In genomic region chr5:139654875-139655491, GRCh38 we compare ENCODE assay signal across 12 cellular contexts. TPM values are rescaled to one million over a fixed set of nuclear protein-coding genes. Genes with fewer than 3 reads are reported as not detected.
A peak's percentile ranks its signal among the peaks of the same experiment; 100 is the strongest.
DNase-seq lines count a peak whose midpoint lies in the region; ATAC-seq, FAIRE-seq and TF ChIP-seq lines count a peak whose summit lies in the region.
"Had no signal": no experiment of that assay in that cellular context is flagged by ENCODE, and none has a peak within 500 bp of the region (broad histone marks: within the 10 kb centered on the region; RNA-seq: fewer than 3 reads in every experiment).

No MANE protein-coding gene starts in this region.

- TF ChIP-seq RAD21 in K562 (CRISPR knock-in tag; conservative IDR thresholded peaks at IDR 0.05 in 1 of 2, IDR thresholded peaks at IDR 0.05 in 1 of 2) = no peak

- CTCF ChIA-PET in K562 (lab: Yijun Ruan, JAX; ENCODE audit: low intra/inter-chr PET ratio) = no interaction called here

- H3K4me1 ChIP-seq in K562 (replicated peaks in 1 of 2; ENCODE audit: control insufficient read depth in 2 of 2, insufficient read depth in 2 of 2, low read length in 2 of 2) = peaks cover 80 to 87% of the 10 kb centered on the region in 2 experiments
- H3K4me1 ChIP-seq in lower lobe of right lung = peaks cover 96% of the 10 kb centered on the region

- intact Hi-C loops in K562 (cut with micrococcal nuclease) (no loop called here), lower lobe of right lung (cut with DNase I) (no loop called here)

- no peak for TF ChIP-seq EP300 in K562 (IDR thresholded peaks at IDR 0.05; ENCODE audit: low read length)

- POLR2A ChIA-PET in K562 (lab: Yijun Ruan, JAX) = interaction anchor here (0.7 to 2.0 kb wide), 4 partner anchors 10 to 125 kb away, joined by 4 to 10 read pairs (median 7); no protein-coding TSS in a partner anchor

- TF ChIP-seq POLR2A in GM18505 (IDR thresholded peaks at IDR 0.05; ENCODE audit: borderline replicate concordance, extremely low read depth, insufficient read depth, insufficient read length) (peak; percentile 28), K562 (conservative IDR thresholded peaks at IDR 0.05) (no peak)

- DNase-seq in K562 (ENCODE audit: extremely low read depth in 1 of 4, low spot score in 3 of 4) (no peak), lower lobe of right lung (no peak), HCEC 1CT (no peak), NCI-H510A (lab: John Stamatoyannopoulos, UW) (no peak), SW480 (ENCODE audit: low spot score) (no peak)
- no peak for DNase-seq in effector CD8-positive, alpha-beta T cell (lab: John Stamatoyannopoulos, UW)
- DNase-seq: naive thymus-derived CD4-positive, alpha-beta T cell; PC-3 had no signal

- peak overlapping the region; percentile 88 for H3K27ac Mint-ChIP-seq in stimulated activated memory B cell treated with anti-CD40 and anti-IgM and Interleukin-4, amounts not matched to agents 10 μg/mL and 1 μg/mL and 100 μg/mL, for 72 hours
- H3K27ac Mint-ChIP-seq: naive thymus-derived CD4-positive, alpha-beta T cell had no signal

- H3K4me2 ChIP-seq in K562 (ENCODE audit: insufficient read depth, low read length) = no peak overlapping the region; the same call in 1 of the 2 replicates
- H3K4me2 ChIP-seq: KMS-11 had no signal

- H3K9me3 ChIP-seq in K562 (replicated peaks; ENCODE audit: control insufficient read depth, insufficient read depth, low read depth, low read length) (no peaks in the 10 kb centered on the region), lower lobe of right lung (no peaks in the 10 kb centered on the region)

- H3K36me3 Mint-ChIP-seq in stimulated activated memory B cell treated with anti-CD40 and anti-IgM and Interleukin-4, amounts not matched to agents 10 μg/mL and 1 μg/mL and 100 μg/mL, for 72 hours = peaks cover under 1% of the 10 kb centered on the region

- peaks cover 89% of the 10 kb centered on the region for H3K4me1 Mint-ChIP-seq in stimulated activated memory B cell treated with anti-CD40 and anti-IgM and Interleukin-4, amounts not matched to agents 10 μg/mL and 1 μg/mL and 100 μg/mL, for 72 hours

- H3K9ac ChIP-seq in K562 (ENCODE audit: insufficient read depth in 1 of 2, low read depth in 2 of 2, low read length in 2 of 2) = peak overlapping the region in 1 of 2 experiments; percentile 84; a peak in 2 of 4 replicates
- H3K9ac ChIP-seq: KMS-11 had no signal

- peaks cover 99% of the 10 kb centered on the region for H3K79me2 ChIP-seq in K562 (ENCODE audit: control insufficient read depth, insufficient read depth, low read length)

- H2AFZ ChIP-seq in K562 (ENCODE audit: low read depth, low read length) = no peak overlapping the region

- peak overlapping the region; percentile 7; the same call in 1 of the 3 replicates for H3K27ac ChIP-seq in K562 (ENCODE audit: extremely low read depth, low read depth, low read length)
- peak overlapping the region; percentile 86 for H3K27ac ChIP-seq in lower lobe of right lung
- H3K27ac ChIP-seq: KMS-11 had no signal

- peaks cover 24% of the 10 kb centered on the region for H3K9me1 ChIP-seq in K562 (ENCODE audit: control insufficient read depth, insufficient read depth, low read length)

- peaks cover 33% of the 10 kb centered on the region; the same call in 2 of the 3 replicates for H3K36me3 ChIP-seq in K562 (ENCODE audit: control insufficient read depth, insufficient read depth, low read length)
- H3K36me3 ChIP-seq in lower lobe of right lung = no peaks in the 10 kb centered on the region

- WGBS in K562 (ENCODE audit: insufficient coverage, low coverage, missing lambda C conversion rate) = 83% methylated on average over 11 of the region's 13 CpGs

- peaks cover 74% of the 10 kb centered on the region for H4K20me1 ChIP-seq in K562 (replicated peaks; ENCODE audit: control insufficient read depth, insufficient read depth, low read length)

- H3K9me3 Mint-ChIP-seq in stimulated activated memory B cell treated with anti-CD40 and anti-IgM and Interleukin-4, amounts not matched to agents 10 μg/mL and 1 μg/mL and 100 μg/mL, for 72 hours = no peaks in the 10 kb centered on the region

- H3K27me3 ChIP-seq in K562 (ENCODE audit: control insufficient read depth in 2 of 2, insufficient read depth in 2 of 2, low read length in 2 of 2) (no peaks in the 10 kb centered on the region), lower lobe of right lung (ENCODE audit: low read depth) (no peaks in the 10 kb centered on the region)

- ATAC-seq in GM18505 (IDR thresholded peaks at IDR 0.05; ENCODE audit: unreplicated experiment) = no peak
- no peak for ATAC-seq in K562
- no peak for ATAC-seq in lower lobe of right lung
- no peak for ATAC-seq in stimulated activated memory B cell treated with anti-CD40 and anti-IgM and Interleukin-4, amounts not matched to agents 10 μg/mL and 1 μg/mL and 100 μg/mL, for 72 hours
- ATAC-seq: naive thymus-derived CD4-positive, alpha-beta T cell; PC-3 had no signal

- H3K4me3 ChIP-seq in K562 = no peak overlapping the region
- no peak overlapping the region for H3K4me3 ChIP-seq in lower lobe of right lung

- H3K4me3 Mint-ChIP-seq in stimulated activated memory B cell treated with anti-CD40 and anti-IgM and Interleukin-4, amounts not matched to agents 10 μg/mL and 1 μg/mL and 100 μg/mL, for 72 hours = peak overlapping the region; percentile 58

- no peaks in the 10 kb centered on the region for H3K27me3 Mint-ChIP-seq in stimulated activated memory B cell treated with anti-CD40 and anti-IgM and Interleukin-4, amounts not matched to agents 10 μg/mL and 1 μg/mL and 100 μg/mL, for 72 hours

- in situ Hi-C loops in K562 (cut with MboI) = no loop called here

- BruUV-seq in K562 (replicated peaks; lab: Mats Ljungman, UMichigan) = no TSS peak

- TF ChIP-seq CTCF in K562 (IDR thresholded peaks at IDR 0.05 in 2 of 3, conservative IDR thresholded peaks at IDR 0.05 in 1 of 3; ENCODE audit: insufficient read depth in 2 of 3, low read depth in 1 of 3, low read length in 3 of 3) (no peak), lower lobe of right lung (IDR thresholded peaks at IDR 0.05) (no peak)

- FAIRE-seq in K562 (lab: Jason Lieb, UNC) = no peak
- FAIRE-seq: endothelial cell of umbilical vein had no signal

TF ChIP-seq in K562, 482 proteins besides CTCF, POLR2A, EP300 and RAD21:
- TF ChIP-seq TEAD2 (tag; IDR thresholded peaks at IDR 0.05) (no peak), ASH1L (IDR thresholded peaks at IDR 0.05; ENCODE audit: borderline replicate concordance, low read depth, partially characterized antibody) (no peak), YBX1 (IDR thresholded peaks at IDR 0.05) (no peak), KLF10 (CRISPR knock-in tag; IDR thresholded peaks at IDR 0.05) (no peak), POLR2G (IDR thresholded peaks at IDR 0.05; ENCODE audit: low read depth, low read length) (peak; percentile 28; the same call in 1 of the 2 replicates)

RNA-seq across cellular contexts. Expression of gene CXXC5, which starts 6.8 kb away (rescaled TPM):
- 44.6 and 81.0 TPM in 2 replicates for total RNA-seq in K562 (2011; cell fraction: chromatin; rRNA removed; ENCODE audit: low replicate concordance)
- 52.9 TPM in 2 replicates for total RNA-seq in K562 (2011; cell fraction: nucleolus; rRNA removed)
- 37.8 and 55.7 TPM in 2 replicates for total RNA-seq in K562 (2011; cell fraction: nucleoplasm; rRNA removed)
- total RNA-seq in K562 (2014; rRNA removed) (121 and 123 TPM in 2 replicates), K562 (2014; rRNA removed; fragmentation: Illumina TruSeq; extraction: Trizol) (24.1 and 25.8 TPM in 2 replicates), K562 (2015; rRNA removed; fragmentation: Illumina TruSeq; extraction: Trizol) (40.6 and 45.1 TPM in 2 replicates), K562 (2021) (79.3 and 87.8 TPM in 2 replicates), lower lobe of right lung (27.3 TPM)
- polyA plus RNA-seq in K562 (2011; rRNA removed) (44.8 and 51.8 TPM in 2 replicates), K562 (2014; fragmentation: Illumina TruSeq; extraction: Trizol) (45.8 and 61.2 TPM in 2 replicates), K562 (2014; fragmentation: Nextera tagmentation; extraction: Ambion mirVana) (1 to 10 TPM; 1.9 to 4.6 TPM), K562 (2014; rRNA removed) (63.8 and 67.0 TPM in 2 replicates)
- polyA plus RNA-seq in K562 (2011; cell fraction: cytosol; rRNA removed) = 47.3 and 134 TPM in 2 replicates
- 34.3 and 47.7 TPM in 2 replicates for polyA plus RNA-seq in K562 (2011; cell fraction: nucleus; rRNA removed)
- 63.1 and 65.7 TPM in 2 replicates for polyA plus RNA-seq in K562 (2012)
- 27.1 and 39.4 TPM in 2 replicates for polyA minus RNA-seq in K562 (2011; rRNA and poly(A)+ RNA removed)
- 47.5 and 54.4 TPM in 2 replicates for polyA minus RNA-seq in K562 (2011; cell fraction: cytosol; rRNA and poly(A)+ RNA removed)
- polyA minus RNA-seq in K562 (2011; cell fraction: nucleus; rRNA and poly(A)+ RNA removed) = 29.4 and 36.8 TPM in 2 replicates
